12 cellular contexts compared by ENCODE assay signal in the genomic region with DNA sequence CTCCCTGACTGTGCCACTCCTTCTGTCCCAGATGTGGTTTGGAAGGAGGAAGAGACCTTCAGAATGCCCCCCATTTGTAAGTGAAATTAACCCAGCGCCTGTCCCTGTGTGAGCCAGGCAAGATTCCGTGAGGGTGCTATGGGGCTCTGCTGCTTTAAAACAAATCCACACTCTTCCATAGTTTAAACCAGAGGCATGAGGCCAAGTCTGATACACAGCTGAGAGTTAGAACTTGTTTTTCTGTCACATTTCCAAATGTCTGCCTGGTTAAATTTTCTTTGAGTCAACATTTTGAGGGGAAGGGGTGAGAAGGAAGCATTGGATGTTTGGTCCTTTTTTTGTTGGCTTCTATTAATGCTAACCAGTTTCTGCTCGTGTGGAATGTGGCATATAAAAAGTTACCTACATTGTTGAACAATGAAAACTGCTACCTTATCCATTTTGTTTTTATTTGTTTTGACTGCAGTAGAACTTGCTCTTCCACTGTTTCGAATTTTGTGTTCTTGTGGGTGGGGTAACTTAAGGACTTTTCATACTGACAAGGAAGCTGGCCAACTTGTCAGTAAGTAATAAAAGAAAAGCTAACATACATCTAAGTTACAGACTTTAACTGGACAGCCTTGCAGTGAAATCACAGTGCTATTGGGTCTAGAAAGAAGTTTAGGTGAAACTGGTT. TPM values are rescaled to one million over a fixed set of nuclear protein-coding genes. Genes with fewer than 3 reads are reported as not detected.
DNase-seq lines count a peak whose midpoint lies in the region; ATAC-seq and TF ChIP-seq lines count a peak whose summit lies in the region.
"Had no signal": no experiment of that assay in that cellular context is flagged by ENCODE, and none has a peak within 500 bp of the region (broad histone marks: within the 10 kb centered on the region; RNA-seq: fewer than 3 reads in every experiment).

No MANE protein-coding gene starts in this region.

- H3K4me3 ChIP-seq in GM23248 (peak overlapping the region; percentile 99), astrocyte of the spinal cord (ENCODE audit: low read depth, low read length) (no peak overlapping the region), gastroesophageal sphincter (peak overlapping the region in 1 of 2 donors; percentile 18), psoas muscle (no peak overlapping the region)

- 37 to 46% methylated on average over 4 of the region's 4 CpGs for WGBS in GM23248 (ENCODE audit: low coverage in 1 of 2, low lambda C conversion rate in 2 of 2, missing lambda C conversion rate in 2 of 2), 2 experiments
- 5 to 27% methylated on average over 3 to 4 of the region's 4 CpGs for WGBS in gastroesophageal sphincter (ENCODE audit: low coverage in 1 of 2), 2 donors
- WGBS in psoas muscle, 3 donors = 26 to 41% (median 31%) methylated on average over 4 of the region's 4 CpGs

- H3K27me3 ChIP-seq in GM23248 (replicated peaks; ENCODE audit: insufficient read depth) (no peaks in the 10 kb centered on the region), gastroesophageal sphincter (no peaks in the 10 kb centered on the region), psoas muscle (ENCODE audit: insufficient read depth in 3 of 3, low read length in 2 of 3) (no peaks in the 10 kb centered on the region)

- peak overlapping the region; percentile 53 for H3K4me2 ChIP-seq in GM23248 (ENCODE audit: unreplicated experiment)

- no peak for TF ChIP-seq EP300 in gastroesophageal sphincter (IDR thresholded peaks at IDR 0.05)

- TF ChIP-seq POLR2A in gastroesophageal sphincter (IDR thresholded peaks at IDR 0.05) = no peak

- peaks cover 100% of the 10 kb centered on the region for H3K79me2 ChIP-seq in GM23248 (ENCODE audit: insufficient read depth)

- in situ Hi-C loops in GM23248 (cut with MboI) = loop anchor here (25.0 kb wide), 1 partner anchor 1249 kb away; no protein-coding TSS in a partner anchor
- in situ Hi-C loops in astrocyte of the spinal cord (cut with HindIII; ENCODE audit: low sequenced_read_pairs) = no loop called here

- peak overlapping the region; percentile 40; the same call in 1 of the 2 replicates for H3K27ac ChIP-seq in GM23248
- peak overlapping the region in 3 of 4 donors; percentile 10 to 62 (median 39) for H3K27ac ChIP-seq in gastroesophageal sphincter
- H3K27ac ChIP-seq in psoas muscle = peak overlapping the region; percentile 77

- H3K9me3 ChIP-seq in GM23248 (ENCODE audit: low read depth) (no peaks in the 10 kb centered on the region), gastroesophageal sphincter (no peaks in the 10 kb centered on the region), psoas muscle (no peaks in the 10 kb centered on the region)

- peak; percentile 53 for DNase-seq in GM23248
- DNase-seq in astrocyte of the spinal cord (ENCODE audit: low read depth, low spot score) = peak; percentile 53
- DNase-seq in psoas muscle = no peak
- DNase-seq in mesenteric fat pad (ENCODE audit: low spot score) = no peak
- no peak for DNase-seq in activated effector memory CD4-positive, alpha-beta T cell treated with anti-CD3 and anti-CD28 coated beads, Interleukin-2, amount 50 U/mL, for 16 hours
- no peak for DNase-seq in activated CD8-positive, alpha-beta memory T cell treated with anti-CD3 and anti-CD28 coated beads for 24 hours
- DNase-seq: activated CD8-positive, alpha-beta T cell treated with anti-CD3 and anti-CD28 coated beads for 36 hours; HCEC 1CT; NCI-H446 treated with DMSO at 0.1 percent for 48 hours; stimulated activated CD4-positive, alpha-beta T cell treated with anti-CD3 and anti-CD28 coated beads, Interleukin-2, amount 100 ng/mL, for 24 hours had no signal

- H3K9me2 ChIP-seq in GM23248 (ENCODE audit: insufficient read depth) = no peaks in the 10 kb centered on the region

- no peak overlapping the region for H2AFZ ChIP-seq in GM23248

- H3K36me3 ChIP-seq in GM23248 (ENCODE audit: low read depth) = peaks cover 95% of the 10 kb centered on the region
- peaks cover 0 to 41% of the 10 kb centered on the region in 2 donors for H3K36me3 ChIP-seq in gastroesophageal sphincter
- peaks cover 0 to 4% of the 10 kb centered on the region in 2 donors for H3K36me3 ChIP-seq in psoas muscle (ENCODE audit: insufficient read depth in 1 of 2, low read depth in 1 of 2)

- peaks cover 89% of the 10 kb centered on the region for H4K20me1 ChIP-seq in GM23248 (ENCODE audit: insufficient read depth)

- TF ChIP-seq CTCF in astrocyte of the spinal cord (IDR thresholded peaks at IDR 0.05; ENCODE audit: low read depth, low read length) (no peak), gastroesophageal sphincter (IDR thresholded peaks at IDR 0.05) (no peak), psoas muscle (IDR thresholded peaks at IDR 0.05) (no peak)

- intact Hi-C loops in psoas muscle (cut with DNase I) = no loop called here

- peaks cover 99% of the 10 kb centered on the region for H3F3A ChIP-seq in GM23248 (ENCODE audit: insufficient read depth)

- H3K4me1 ChIP-seq in GM23248 (ENCODE audit: insufficient read depth) = peaks cover 91% of the 10 kb centered on the region
- H3K4me1 ChIP-seq in gastroesophageal sphincter = peaks cover 56 to 100% (median 63%) of the 10 kb centered on the region in 3 donors
- peaks cover 88% of the 10 kb centered on the region for H3K4me1 ChIP-seq in psoas muscle

- ATAC-seq in gastroesophageal sphincter (no peak), psoas muscle (no peak), HG03520 (IDR thresholded peaks at IDR 0.05; ENCODE audit: unreplicated experiment) (no peak)
- ATAC-seq: activated CD8-positive, alpha-beta T cell treated with anti-CD3 and anti-CD28 coated beads for 36 hours had no signal

- peak overlapping the region; percentile 52; the same call in 1 of the 2 replicates for H3K9ac ChIP-seq in GM23248

RNA-seq across cellular contexts. Expression of a gene that starts 12.9 kb away (rescaled TPM):
- total RNA-seq in GM23248 (2014; rRNA removed; shearing (Covaris generic)) = 195 and 201 TPM in 2 replicates
- polyA plus RNA-seq in GM23248 (2016; fragmentation: Nextera tagmentation; extraction: Ambion mirVana) = 145 and 150 TPM in 2 replicates
- total RNA-seq in gastroesophageal sphincter = 100 to 1,000 TPM in 3 of 4 donors, 10 to 100 TPM in 1; 37.3 to 248 (median 174) TPM
- total RNA-seq in psoas muscle = 10 to 100 TPM; 14.1 to 25.7 (median 23.6) TPM
- 10 to 100 TPM in 1 of 3 donors, 1 to 10 TPM in 2; 8.2 to 12.9 (median 8.2) TPM for polyA plus RNA-seq in psoas muscle
- 11.3 TPM for total RNA-seq in mesenteric fat pad

Comparison
In these comparisons a context has a peak if more than half of its experiments do, and no peak if none do; other contexts are left out.
1. DNase-seq: peak in GM23248 (single experiment) and astrocyte of the spinal cord (single experiment); none in psoas muscle (0 of 2), mesenteric fat pad (single experiment), activated effector memory CD4-positive, alpha-beta T cell treated with anti-CD3 and anti-CD28 coated beads, Interleukin-2, amount 50 U/mL, for 16 hours (single experiment) and activated CD8-positive, alpha-beta memory T cell treated with anti-CD3 and anti-CD28 coated beads for 24 hours (single experiment).
2. Peak in every context shown above with its lines, with median percentiles within 50 percentile points of each other: H3K27ac ChIP-seq.